ENCODE assay signal across 1 cellular context in the genomic region with DNA sequence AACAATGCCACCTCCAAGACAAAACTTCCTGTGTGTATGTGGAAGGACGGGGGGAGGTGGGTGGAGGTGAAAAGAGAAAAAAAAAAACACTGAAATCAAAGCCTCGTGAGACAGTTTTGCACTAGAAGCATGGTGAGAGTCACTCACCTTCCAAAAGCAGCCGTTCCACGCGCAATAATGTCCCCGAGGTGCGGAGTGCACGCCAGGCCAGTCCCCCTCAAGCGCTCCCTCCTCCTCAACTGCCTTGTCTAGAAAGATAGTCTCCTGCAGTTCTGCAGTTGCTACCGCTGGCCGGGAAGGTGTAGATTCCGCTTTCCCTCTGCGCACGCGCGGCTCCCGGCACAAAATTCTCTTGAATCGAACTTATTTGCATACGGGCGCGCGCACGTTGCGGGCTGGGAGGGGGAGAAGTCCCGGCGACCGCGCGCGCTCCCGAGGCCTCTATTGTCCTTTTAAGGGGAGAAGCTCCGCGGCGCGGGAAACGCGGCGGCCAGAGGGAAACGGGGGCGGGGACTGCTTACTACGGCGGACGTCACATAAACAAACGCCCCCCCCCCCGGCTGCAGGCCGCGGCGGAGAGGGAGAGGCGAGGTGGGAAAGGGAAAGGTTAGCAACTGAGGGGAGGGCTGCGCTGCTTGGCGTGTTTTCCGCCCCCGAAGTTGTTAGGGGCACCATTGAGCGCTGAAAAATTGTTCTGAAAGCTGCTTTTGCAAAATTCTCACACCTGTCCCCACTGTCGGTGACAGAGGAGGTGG.
TF ChIP-seq lines count a peak whose summit lies in the region.

A gene with protein sequence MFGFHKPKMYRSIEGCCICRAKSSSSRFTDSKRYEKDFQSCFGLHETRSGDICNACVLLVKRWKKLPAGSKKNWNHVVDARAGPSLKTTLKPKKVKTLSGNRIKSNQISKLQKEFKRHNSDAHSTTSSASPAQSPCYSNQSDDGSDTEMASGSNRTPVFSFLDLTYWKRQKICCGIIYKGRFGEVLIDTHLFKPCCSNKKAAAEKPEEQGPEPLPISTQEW (minus strand): TSS at position 274 of the 755 bp plus-strand sequence. CDS start 27,946 bp downstream, outside the sequence.

TF ChIP-seq in HepG2, 621 proteins besides CTCF, POLR2A, EP300 and RAD21 (continued from another document and continues in another):
- TF ChIP-seq, protein P1, sequence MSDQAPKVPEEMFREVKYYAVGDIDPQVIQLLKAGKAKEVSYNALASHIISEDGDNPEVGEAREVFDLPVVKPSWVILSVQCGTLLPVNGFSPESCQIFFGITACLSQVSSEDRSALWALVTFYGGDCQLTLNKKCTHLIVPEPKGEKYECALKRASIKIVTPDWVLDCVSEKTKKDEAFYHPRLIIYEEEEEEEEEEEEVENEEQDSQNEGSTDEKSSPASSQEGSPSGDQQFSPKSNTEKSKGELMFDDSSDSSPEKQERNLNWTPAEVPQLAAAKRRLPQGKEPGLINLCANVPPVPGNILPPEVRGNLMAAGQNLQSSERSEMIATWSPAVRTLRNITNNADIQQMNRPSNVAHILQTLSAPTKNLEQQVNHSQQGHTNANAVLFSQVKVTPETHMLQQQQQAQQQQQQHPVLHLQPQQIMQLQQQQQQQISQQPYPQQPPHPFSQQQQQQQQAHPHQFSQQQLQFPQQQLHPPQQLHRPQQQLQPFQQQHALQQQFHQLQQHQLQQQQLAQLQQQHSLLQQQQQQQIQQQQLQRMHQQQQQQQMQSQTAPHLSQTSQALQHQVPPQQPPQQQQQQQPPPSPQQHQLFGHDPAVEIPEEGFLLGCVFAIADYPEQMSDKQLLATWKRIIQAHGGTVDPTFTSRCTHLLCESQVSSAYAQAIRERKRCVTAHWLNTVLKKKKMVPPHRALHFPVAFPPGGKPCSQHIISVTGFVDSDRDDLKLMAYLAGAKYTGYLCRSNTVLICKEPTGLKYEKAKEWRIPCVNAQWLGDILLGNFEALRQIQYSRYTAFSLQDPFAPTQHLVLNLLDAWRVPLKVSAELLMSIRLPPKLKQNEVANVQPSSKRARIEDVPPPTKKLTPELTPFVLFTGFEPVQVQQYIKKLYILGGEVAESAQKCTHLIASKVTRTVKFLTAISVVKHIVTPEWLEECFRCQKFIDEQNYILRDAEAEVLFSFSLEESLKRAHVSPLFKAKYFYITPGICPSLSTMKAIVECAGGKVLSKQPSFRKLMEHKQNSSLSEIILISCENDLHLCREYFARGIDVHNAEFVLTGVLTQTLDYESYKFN (CRISPR knock-in tag; conservative IDR thresholded peaks at IDR 0.05): peak; percentile 61; the same call in 1 of the 2 replicates
- TF ChIP-seq KLF6 (CRISPR knock-in tag; IDR thresholded peaks at IDR 0.05) (0 out of 2 replicates have a peak, but pooled peaks have one; percentile 23), ZNF703 (CRISPR knock-in tag; IDR thresholded peaks at IDR 0.05; ENCODE audit: borderline replicate concordance) (no peak; the same call in 1 of the 2 replicates), SNAI1 (CRISPR knock-in tag; IDR thresholded peaks at IDR 0.05; ENCODE audit: borderline replicate concordance) (0 out of 2 replicates have a peak, but pooled peaks have one; percentile 43), ZNF616 (CRISPR knock-in tag; IDR thresholded peaks at IDR 0.05; ENCODE audit: low read depth) (no peak), ZBTB38 (CRISPR knock-in tag; IDR thresholded peaks at IDR 0.05) (no peak), ZNF782 (CRISPR knock-in tag; IDR thresholded peaks at IDR 0.05; ENCODE audit: borderline replicate concordance) (0 out of 2 replicates have a peak, but pooled peaks have one; percentile 4), FOXK2 (IDR thresholded peaks at IDR 0.05) (peak; percentile 70), SIN3B (IDR thresholded peaks at IDR 0.05; ENCODE audit: low read length) (no peak), TBX2 (CRISPR knock-in tag; IDR thresholded peaks at IDR 0.05; ENCODE audit: borderline replicate concordance) (peak; percentile 60; the same call in 1 of the 2 replicates), ZNF138 (CRISPR knock-in tag; IDR thresholded peaks at IDR 0.05; ENCODE audit: low read depth) (no peak), ATF7-NPFF (CRISPR knock-in tag; IDR thresholded peaks at IDR 0.05; ENCODE audit: low read depth) (no peak; the same call in 1 of the 2 replicates), RBM39 (IDR thresholded peaks at IDR 0.05; ENCODE audit: low read depth, low read length, poor library complexity, severe bottlenecking) (peak; percentile 77), MEF2D (CRISPR knock-in tag; IDR thresholded peaks at IDR 0.05) (peak; percentile 71), ZNF772 (CRISPR knock-in tag; IDR thresholded peaks at IDR 0.05) (0 out of 2 replicates have a peak, but pooled peaks have one; percentile 24), SAP130 (CRISPR knock-in tag; IDR thresholded peaks at IDR 0.05; ENCODE audit: low read depth) (peak; percentile 87), TAF15 (IDR thresholded peaks at IDR 0.05; ENCODE audit: low read depth, low read length, poor library complexity, severe bottlenecking) (peak; percentile 83), ZNF317 (CRISPR knock-in tag; IDR thresholded peaks at IDR 0.05) (no peak), ARID2 (CRISPR knock-in tag; IDR thresholded peaks at IDR 0.05; ENCODE audit: borderline replicate concordance) (0 out of 2 replicates have a peak, but pooled peaks have one; percentile 23), FOXA3 (CRISPR knock-in tag; IDR thresholded peaks at IDR 0.05) (peak; percentile 62), HMGA1 (CRISPR knock-in tag; conservative IDR thresholded peaks at IDR 0.05) (no peak), ZNF569 (CRISPR knock-in tag; IDR thresholded peaks at IDR 0.05; ENCODE audit: borderline replicate concordance) (peak; percentile 70; the same call in 1 of the 2 replicates)
- TF ChIP-seq, protein P2, sequence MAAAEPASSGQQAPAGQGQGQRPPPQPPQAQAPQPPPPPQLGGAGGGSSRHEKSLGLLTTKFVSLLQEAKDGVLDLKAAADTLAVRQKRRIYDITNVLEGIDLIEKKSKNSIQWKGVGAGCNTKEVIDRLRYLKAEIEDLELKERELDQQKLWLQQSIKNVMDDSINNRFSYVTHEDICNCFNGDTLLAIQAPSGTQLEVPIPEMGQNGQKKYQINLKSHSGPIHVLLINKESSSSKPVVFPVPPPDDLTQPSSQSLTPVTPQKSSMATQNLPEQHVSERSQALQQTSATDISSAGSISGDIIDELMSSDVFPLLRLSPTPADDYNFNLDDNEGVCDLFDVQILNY (CRISPR knock-in tag; conservative IDR thresholded peaks at IDR 0.05): peak; percentile 91
- TF ChIP-seq, protein P3, sequence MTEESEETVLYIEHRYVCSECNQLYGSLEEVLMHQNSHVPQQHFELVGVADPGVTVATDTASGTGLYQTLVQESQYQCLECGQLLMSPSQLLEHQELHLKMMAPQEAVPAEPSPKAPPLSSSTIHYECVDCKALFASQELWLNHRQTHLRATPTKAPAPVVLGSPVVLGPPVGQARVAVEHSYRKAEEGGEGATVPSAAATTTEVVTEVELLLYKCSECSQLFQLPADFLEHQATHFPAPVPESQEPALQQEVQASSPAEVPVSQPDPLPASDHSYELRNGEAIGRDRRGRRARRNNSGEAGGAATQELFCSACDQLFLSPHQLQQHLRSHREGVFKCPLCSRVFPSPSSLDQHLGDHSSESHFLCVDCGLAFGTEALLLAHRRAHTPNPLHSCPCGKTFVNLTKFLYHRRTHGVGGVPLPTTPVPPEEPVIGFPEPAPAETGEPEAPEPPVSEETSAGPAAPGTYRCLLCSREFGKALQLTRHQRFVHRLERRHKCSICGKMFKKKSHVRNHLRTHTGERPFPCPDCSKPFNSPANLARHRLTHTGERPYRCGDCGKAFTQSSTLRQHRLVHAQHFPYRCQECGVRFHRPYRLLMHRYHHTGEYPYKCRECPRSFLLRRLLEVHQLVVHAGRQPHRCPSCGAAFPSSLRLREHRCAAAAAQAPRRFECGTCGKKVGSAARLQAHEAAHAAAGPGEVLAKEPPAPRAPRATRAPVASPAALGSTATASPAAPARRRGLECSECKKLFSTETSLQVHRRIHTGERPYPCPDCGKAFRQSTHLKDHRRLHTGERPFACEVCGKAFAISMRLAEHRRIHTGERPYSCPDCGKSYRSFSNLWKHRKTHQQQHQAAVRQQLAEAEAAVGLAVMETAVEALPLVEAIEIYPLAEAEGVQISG (CRISPR knock-in tag; IDR thresholded peaks at IDR 0.05): peak; percentile 39; the same call in 1 of the 2 replicates
- TF ChIP-seq, protein P4, sequence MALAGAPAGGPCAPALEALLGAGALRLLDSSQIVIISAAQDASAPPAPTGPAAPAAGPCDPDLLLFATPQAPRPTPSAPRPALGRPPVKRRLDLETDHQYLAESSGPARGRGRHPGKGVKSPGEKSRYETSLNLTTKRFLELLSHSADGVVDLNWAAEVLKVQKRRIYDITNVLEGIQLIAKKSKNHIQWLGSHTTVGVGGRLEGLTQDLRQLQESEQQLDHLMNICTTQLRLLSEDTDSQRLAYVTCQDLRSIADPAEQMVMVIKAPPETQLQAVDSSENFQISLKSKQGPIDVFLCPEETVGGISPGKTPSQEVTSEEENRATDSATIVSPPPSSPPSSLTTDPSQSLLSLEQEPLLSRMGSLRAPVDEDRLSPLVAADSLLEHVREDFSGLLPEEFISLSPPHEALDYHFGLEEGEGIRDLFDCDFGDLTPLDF (CRISPR knock-in tag; IDR thresholded peaks at IDR 0.05): peak; percentile 88
- TF ChIP-seq, protein P5, sequence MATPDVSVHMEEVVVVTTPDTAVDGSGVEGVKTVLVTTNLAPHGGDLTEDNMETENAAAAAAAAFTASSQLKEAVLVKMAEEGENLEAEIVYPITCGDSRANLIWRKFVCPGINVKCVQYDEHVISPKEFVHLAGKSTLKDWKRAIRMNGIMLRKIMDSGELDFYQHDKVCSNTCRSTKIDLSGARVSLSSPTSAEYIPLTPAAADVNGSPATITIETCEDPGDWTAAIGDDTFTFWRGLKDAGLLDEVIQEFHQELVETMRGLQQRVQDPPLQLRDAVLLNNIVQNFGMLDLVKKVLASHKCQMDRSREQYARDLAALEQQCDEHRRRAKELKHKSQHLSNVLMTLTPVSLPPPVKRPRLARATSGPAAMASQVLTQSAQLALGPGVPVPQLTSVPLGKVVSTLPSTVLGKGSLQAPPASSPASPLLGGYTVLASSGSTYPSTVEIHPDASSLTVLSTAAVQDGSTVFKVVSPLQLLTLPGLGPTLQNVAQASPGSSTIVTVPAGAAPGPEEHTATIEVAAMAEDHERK (CRISPR knock-in tag; IDR thresholded peaks at IDR 0.05; ENCODE audit: low read depth): peak; percentile 91
- TF ChIP-seq, protein P6, sequence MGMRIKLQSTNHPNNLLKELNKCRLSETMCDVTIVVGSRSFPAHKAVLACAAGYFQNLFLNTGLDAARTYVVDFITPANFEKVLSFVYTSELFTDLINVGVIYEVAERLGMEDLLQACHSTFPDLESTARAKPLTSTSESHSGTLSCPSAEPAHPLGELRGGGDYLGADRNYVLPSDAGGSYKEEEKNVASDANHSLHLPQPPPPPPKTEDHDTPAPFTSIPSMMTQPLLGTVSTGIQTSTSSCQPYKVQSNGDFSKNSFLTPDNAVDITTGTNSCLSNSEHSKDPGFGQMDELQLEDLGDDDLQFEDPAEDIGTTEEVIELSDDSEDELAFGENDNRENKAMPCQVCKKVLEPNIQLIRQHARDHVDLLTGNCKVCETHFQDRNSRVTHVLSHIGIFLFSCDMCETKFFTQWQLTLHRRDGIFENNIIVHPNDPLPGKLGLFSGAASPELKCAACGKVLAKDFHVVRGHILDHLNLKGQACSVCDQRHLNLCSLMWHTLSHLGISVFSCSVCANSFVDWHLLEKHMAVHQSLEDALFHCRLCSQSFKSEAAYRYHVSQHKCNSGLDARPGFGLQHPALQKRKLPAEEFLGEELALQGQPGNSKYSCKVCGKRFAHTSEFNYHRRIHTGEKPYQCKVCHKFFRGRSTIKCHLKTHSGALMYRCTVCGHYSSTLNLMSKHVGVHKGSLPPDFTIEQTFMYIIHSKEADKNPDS (CRISPR knock-in tag; IDR thresholded peaks at IDR 0.05): no peak
- TF ChIP-seq, protein P7, sequence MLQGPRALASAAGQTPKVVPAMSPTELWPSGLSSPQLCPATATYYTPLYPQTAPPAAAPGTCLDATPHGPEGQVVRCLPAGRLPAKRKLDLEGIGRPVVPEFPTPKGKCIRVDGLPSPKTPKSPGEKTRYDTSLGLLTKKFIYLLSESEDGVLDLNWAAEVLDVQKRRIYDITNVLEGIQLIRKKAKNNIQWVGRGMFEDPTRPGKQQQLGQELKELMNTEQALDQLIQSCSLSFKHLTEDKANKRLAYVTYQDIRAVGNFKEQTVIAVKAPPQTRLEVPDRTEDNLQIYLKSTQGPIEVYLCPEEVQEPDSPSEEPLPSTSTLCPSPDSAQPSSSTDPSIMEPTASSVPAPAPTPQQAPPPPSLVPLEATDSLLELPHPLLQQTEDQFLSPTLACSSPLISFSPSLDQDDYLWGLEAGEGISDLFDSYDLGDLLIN (CRISPR knock-in tag; IDR thresholded peaks at IDR 0.05; ENCODE audit: borderline replicate concordance): peak; percentile 31; the same call in 1 of the 2 replicates
- TF ChIP-seq, protein P8, sequence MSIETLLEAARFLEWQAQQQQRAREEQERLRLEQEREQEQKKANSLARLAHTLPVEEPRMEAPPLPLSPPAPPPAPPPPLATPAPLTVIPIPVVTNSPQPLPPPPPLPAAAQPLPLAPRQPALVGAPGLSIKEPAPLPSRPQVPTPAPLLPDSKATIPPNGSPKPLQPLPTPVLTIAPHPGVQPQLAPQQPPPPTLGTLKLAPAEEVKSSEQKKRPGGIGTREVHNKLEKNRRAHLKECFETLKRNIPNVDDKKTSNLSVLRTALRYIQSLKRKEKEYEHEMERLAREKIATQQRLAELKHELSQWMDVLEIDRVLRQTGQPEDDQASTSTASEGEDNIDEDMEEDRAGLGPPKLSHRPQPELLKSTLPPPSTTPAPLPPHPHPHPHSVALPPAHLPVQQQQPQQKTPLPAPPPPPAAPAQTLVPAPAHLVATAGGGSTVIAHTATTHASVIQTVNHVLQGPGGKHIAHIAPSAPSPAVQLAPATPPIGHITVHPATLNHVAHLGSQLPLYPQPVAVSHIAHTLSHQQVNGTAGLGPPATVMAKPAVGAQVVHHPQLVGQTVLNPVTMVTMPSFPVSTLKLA (IDR thresholded peaks at IDR 0.05): peak; percentile 39
- TF ChIP-seq, protein P9, sequence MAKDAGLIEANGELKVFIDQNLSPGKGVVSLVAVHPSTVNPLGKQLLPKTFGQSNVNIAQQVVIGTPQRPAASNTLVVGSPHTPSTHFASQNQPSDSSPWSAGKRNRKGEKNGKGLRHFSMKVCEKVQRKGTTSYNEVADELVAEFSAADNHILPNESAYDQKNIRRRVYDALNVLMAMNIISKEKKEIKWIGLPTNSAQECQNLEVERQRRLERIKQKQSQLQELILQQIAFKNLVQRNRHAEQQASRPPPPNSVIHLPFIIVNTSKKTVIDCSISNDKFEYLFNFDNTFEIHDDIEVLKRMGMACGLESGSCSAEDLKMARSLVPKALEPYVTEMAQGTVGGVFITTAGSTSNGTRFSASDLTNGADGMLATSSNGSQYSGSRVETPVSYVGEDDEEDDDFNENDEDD (CRISPR knock-in tag; IDR thresholded peaks at IDR 0.05; ENCODE audit: borderline replicate concordance): peak; percentile 85
- TF ChIP-seq, protein P10, sequence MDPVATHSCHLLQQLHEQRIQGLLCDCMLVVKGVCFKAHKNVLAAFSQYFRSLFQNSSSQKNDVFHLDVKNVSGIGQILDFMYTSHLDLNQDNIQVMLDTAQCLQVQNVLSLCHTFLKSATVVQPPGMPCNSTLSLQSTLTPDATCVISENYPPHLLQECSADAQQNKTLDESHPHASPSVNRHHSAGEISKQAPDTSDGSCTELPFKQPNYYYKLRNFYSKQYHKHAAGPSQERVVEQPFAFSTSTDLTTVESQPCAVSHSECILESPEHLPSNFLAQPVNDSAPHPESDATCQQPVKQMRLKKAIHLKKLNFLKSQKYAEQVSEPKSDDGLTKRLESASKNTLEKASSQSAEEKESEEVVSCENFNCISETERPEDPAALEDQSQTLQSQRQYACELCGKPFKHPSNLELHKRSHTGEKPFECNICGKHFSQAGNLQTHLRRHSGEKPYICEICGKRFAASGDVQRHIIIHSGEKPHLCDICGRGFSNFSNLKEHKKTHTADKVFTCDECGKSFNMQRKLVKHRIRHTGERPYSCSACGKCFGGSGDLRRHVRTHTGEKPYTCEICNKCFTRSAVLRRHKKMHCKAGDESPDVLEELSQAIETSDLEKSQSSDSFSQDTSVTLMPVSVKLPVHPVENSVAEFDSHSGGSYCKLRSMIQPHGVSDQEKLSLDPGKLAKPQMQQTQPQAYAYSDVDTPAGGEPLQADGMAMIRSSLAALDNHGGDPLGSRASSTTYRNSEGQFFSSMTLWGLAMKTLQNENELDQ (CRISPR knock-in tag; IDR thresholded peaks at IDR 0.05; ENCODE audit: borderline replicate concordance): no peak
